29 cellular contexts compared by ENCODE assay signal in genomic region chr7:96649981-96650380, GRCh38. TPM values are rescaled to one million over a fixed set of nuclear protein-coding genes. Genes with fewer than 3 reads are reported as not detected.
A peak's percentile ranks its signal among the peaks of the same experiment; 100 is the strongest.
DNase-seq lines count a peak whose midpoint lies in the region; ATAC-seq and TF ChIP-seq lines count a peak whose summit lies in the region.
"Had no signal": no experiment of that assay in that cellular context is flagged by ENCODE, and none has a peak within 500 bp of the region (broad histone marks: within the 10 kb centered on the region; RNA-seq: fewer than 3 reads in every experiment).

No MANE protein-coding gene starts in this region.

- TF ChIP-seq CTCF in neural crest cell (conservative IDR thresholded peaks at IDR 0.05) (no peak), heart left ventricle (IDR thresholded peaks at IDR 0.05) (no peak), tibial nerve (IDR thresholded peaks at IDR 0.05) (no peak)

- WGBS in heart left ventricle, 4 donors, result 79 to 93% (median 85%) methylated on average over 1 of the region's 1 CpG
- 35 to 61% methylated on average over 1 of the region's 1 CpG for WGBS in tibial nerve, 2 donors

- peaks cover 7% of the 10 kb centered on the region for H3K4me1 ChIP-seq in BLaER1
- no peaks in the 10 kb centered on the region for H3K4me1 ChIP-seq in heart left ventricle
- H3K4me1 ChIP-seq in tibial nerve, result no peaks in the 10 kb centered on the region
- H3K4me1 ChIP-seq: A549, testis, vagina had no signal

- no peak for TF ChIP-seq POLR2A in heart left ventricle (IDR thresholded peaks at IDR 0.05)
- TF ChIP-seq POLR2A in tibial nerve (IDR thresholded peaks at IDR 0.05), result no peak

- H3K9me3 Mint-ChIP-seq in neural crest cell, result peaks cover 13% of the 10 kb centered on the region
- H3K9me3 Mint-ChIP-seq: activated T-helper 1 cell treated with anti-CD3 and anti-CD28 coated beads, Interleukin-12 subunit alpha, Interleukin-12 subunit beta, Interleukin-2, Interleukin-4 antibody, amounts not matched to agents 30 ng/mL and 10 ng/mL and 1 ng/mL, durations not matched to agents 14 hours and 24 hours and 36 hours; T-helper 1 cell treated with Interleukin-12 subunit alpha and Interleukin-12 subunit beta and Interleukin-4 antibody, amounts not matched to agents 30 μg/mL and 1 μg/mL, for 36 hours had no signal

- H3K9me3 ChIP-seq in BLaER1 (no peaks in the 10 kb centered on the region), heart left ventricle (peaks cover 0 to 6% (median 0%) of the 10 kb centered on the region in 12 donors), tibial nerve (no peaks in the 10 kb centered on the region)
- H3K9me3 ChIP-seq: A549, SK-N-SH, testis, vagina had no signal

- peaks cover 11% of the 10 kb centered on the region for H3K4me1 Mint-ChIP-seq in neural crest cell
- H3K4me1 Mint-ChIP-seq: B cell had no signal

- H3K4me2 ChIP-seq in BLaER1, result peak overlapping the region; percentile 29
- H3K4me2 ChIP-seq: A549, SK-N-SH had no signal

- H3K4me3 Mint-ChIP-seq in neural crest cell, result no peak overlapping the region
- H3K4me3 Mint-ChIP-seq: activated T-helper 1 cell treated with anti-CD3 and anti-CD28 coated beads, Interleukin-12 subunit alpha, Interleukin-12 subunit beta, Interleukin-2, Interleukin-4 antibody, amounts not matched to agents 30 ng/mL and 10 ng/mL and 1 ng/mL, durations not matched to agents 14 hours and 24 hours and 36 hours; B cell; H9; naive thymus-derived CD4-positive, alpha-beta T cell; T-helper 1 cell treated with Interleukin-12 subunit alpha and Interleukin-12 subunit beta and Interleukin-4 antibody, amounts not matched to agents 30 μg/mL and 1 μg/mL, for 36 hours had no signal

- H3K9ac ChIP-seq in BLaER1, result no peak overlapping the region
- H3K9ac ChIP-seq: SK-N-SH had no signal

- no peak for TF ChIP-seq EP300 in tibial nerve (IDR thresholded peaks at IDR 0.05)

- no peak for ATAC-seq in heart left ventricle
- no peak for ATAC-seq in HG03196 (IDR thresholded peaks at IDR 0.05; ENCODE audit: unreplicated experiment)
- ATAC-seq: A549; left lobe of liver; naive thymus-derived CD4-positive, alpha-beta T cell had no signal

- H3K36me3 ChIP-seq in BLaER1 (no peaks in the 10 kb centered on the region), heart left ventricle (peaks cover 0 to 4% (median 0%) of the 10 kb centered on the region in 9 donors), tibial nerve (peaks cover 0 to 12% (median 0%) of the 10 kb centered on the region in 3 donors)
- H3K36me3 ChIP-seq: vagina had no signal

- intact Hi-C loops in heart left ventricle (cut with DNase I), result loop anchor here in 1 of 10 donors (10.0 kb wide), 1 partner anchor 65 kb away; no protein-coding TSS in a partner anchor

- no peaks in the 10 kb centered on the region for H3K27me3 ChIP-seq in BLaER1
- no peaks in the 10 kb centered on the region for H3K27me3 ChIP-seq in heart left ventricle
- H3K27me3 ChIP-seq in tibial nerve, result no peaks in the 10 kb centered on the region
- H3K27me3 ChIP-seq: dorsolateral prefrontal cortex, testis, vagina had no signal

- H3K36me3 Mint-ChIP-seq in neural crest cell (ENCODE audit: low read depth), result peaks cover 11% of the 10 kb centered on the region

- H3K27ac ChIP-seq in BLaER1 (no peak overlapping the region), heart left ventricle (no peak overlapping the region), tibial nerve (no peak overlapping the region)
- H3K27ac ChIP-seq: A549, dorsolateral prefrontal cortex, testis, vagina had no signal

- peak overlapping the region; percentile 84 for H3K27ac Mint-ChIP-seq in neural crest cell (ENCODE audit: unreplicated experiment)
- H3K27ac Mint-ChIP-seq: activated T-helper 1 cell treated with anti-CD3 and anti-CD28 coated beads, Interleukin-12 subunit alpha, Interleukin-12 subunit beta, Interleukin-2, Interleukin-4 antibody, amounts not matched to agents 30 ng/mL and 10 ng/mL and 1 ng/mL, durations not matched to agents 14 hours and 24 hours and 36 hours; B cell; H9; naive thymus-derived CD4-positive, alpha-beta T cell; T-helper 1 cell treated with Interleukin-12 subunit alpha and Interleukin-12 subunit beta and Interleukin-4 antibody, amounts not matched to agents 30 μg/mL and 1 μg/mL, for 36 hours had no signal

- no peaks in the 10 kb centered on the region for H3K27me3 Mint-ChIP-seq in neural crest cell (ENCODE audit: low read depth)
- H3K27me3 Mint-ChIP-seq: B cell had no signal

- DNase-seq in M059J (ENCODE audit: low read depth), result peak; percentile 33
- DNase-seq in fibroblast of gingiva (ENCODE audit: low read depth), result peak; percentile 4
- no peak for DNase-seq in neural crest cell (ENCODE audit: low read depth, low spot score)
- no peak for DNase-seq in heart left ventricle
- no peak for DNase-seq in OCI-M1 (lab: John Stamatoyannopoulos, UW)
- no peak for DNase-seq in tibial nerve (ENCODE audit: low spot score in 2 of 2)
- DNase-seq: activated CD4-positive, alpha-beta T cell treated with anti-CD3 and anti-CD28 coated beads, Interleukin-2, amount 50 U/mL, for 48 hours; activated naive CD4-positive, alpha-beta T cell treated with anti-CD3 and anti-CD28 coated beads, Interleukin-2, amount 50 U/mL, for 16 hours; aorta; central memory CD4-positive, alpha-beta T cell; dorsolateral prefrontal cortex; GDM1; H9; KG1; MV-4-11; naive thymus-derived CD4-positive, alpha-beta T cell; NCI-H146; occipital lobe; SK-N-SH; stimulated activated naive CD4-positive, alpha-beta T cell treated with Interleukin-2 at 50 U/mL for 16 hours; testis had no signal

- no peaks in the 10 kb centered on the region for H4K20me1 ChIP-seq in BLaER1

- H3K4me3 ChIP-seq in BLaER1 (no peak overlapping the region), heart left ventricle (no peak overlapping the region), tibial nerve (no peak overlapping the region)
- H3K4me3 ChIP-seq: A549, dorsolateral prefrontal cortex, testis, vagina had no signal

RNA-seq across cellular contexts. Expression of gene SEM1, which starts 59.7 kb away (rescaled TPM):
- total RNA-seq in M059J (2014; rRNA removed; shearing (Covaris generic)), result 120 and 175 TPM in 2 replicates
- total RNA-seq in neural crest cell, result 56.4 and 63.0 TPM in 2 replicates
- 10 to 100 TPM; 25.5 to 66.2 (median 42.5) TPM for total RNA-seq in heart left ventricle
- polyA plus RNA-seq in heart left ventricle, result 100 to 1,000 TPM in 1 of 2 donors, 10 to 100 TPM in 1; 71.8 to 157 TPM
- total RNA-seq in tibial nerve, result 10 to 100 TPM; 15.1 to 24.3 (median 16.9) TPM

Comparison
In these comparisons a context has a peak if more than half of its experiments do, and no peak if none do; other contexts are left out.
1. DNase-seq: peak in M059J (single experiment) and fibroblast of gingiva (single experiment); none in neural crest cell (single experiment), heart left ventricle (0 of 5), OCI-M1 (single experiment) and tibial nerve (0 of 2).